19 cellular contexts compared by ENCODE assay signal in genomic region chr15:94177112-94177511, GRCh38. TPM values are rescaled to one million over a fixed set of nuclear protein-coding genes. Genes with fewer than 3 reads are reported as not detected.
DNase-seq lines count a peak whose midpoint lies in the region; ATAC-seq and TF ChIP-seq lines count a peak whose summit lies in the region.
"Had no signal": no experiment of that assay in that cellular context is flagged by ENCODE, and none has a peak within 500 bp of the region (broad histone marks: within the 10 kb centered on the region; RNA-seq: fewer than 3 reads in every experiment).

No MANE protein-coding gene starts in this region.

- no peak for DNase-seq in activated T-cell treated with anti-CD3 and anti-CD28 coated beads, Interleukin-2, amount 50 U/mL, for 72 hours
- DNase-seq in activated T-cell treated with anti-CD3 and anti-CD28 coated beads, Interleukin-2, amount 50 U/mL, for 48 hours, result no peak
- DNase-seq in OCI-M1 (lab: John Stamatoyannopoulos, UW) (peak; percentile 71), brain microvascular endothelial cell (peak; percentile 33), chondrocyte (ENCODE audit: low spot score) (no peak)
- DNase-seq in natural killer cell treated with Interleukin-12 subunit alpha and Interleukin-12 subunit beta and Interleukin-15 and Interleukin-18, amount 100 ng/mL, for 72 hours (ENCODE audit: low spot score), result no peak
- DNase-seq: activated CD4-positive, alpha-beta T cell treated with anti-CD3 and anti-CD28 coated beads for 4 hours; DMS 273 treated with DMSO at 0.1 percent for 48 hours; effector CD8-positive, alpha-beta T cell; KG1; midbrain; NCI-H1694; NCI-H524 treated with DMSO at 0.1 percent for 48 hours; small intestine; stomach; T-helper 17 cell had no signal

- H3K27ac Mint-ChIP-seq in activated T-cell treated with anti-CD3 and anti-CD28 coated beads, Interleukin-2, amount 50 U/mL, for 72 hours, result peak overlapping the region; percentile 49
- H3K27ac Mint-ChIP-seq in natural killer cell treated with Interleukin-12 subunit alpha and Interleukin-12 subunit beta and Interleukin-15 and Interleukin-18, amount 100 ng/mL, for 72 hours, result peak overlapping the region in 1 of 2 donors; percentile 50
- H3K27ac Mint-ChIP-seq in chondrocyte (ENCODE audit: unreplicated experiment), result no peak overlapping the region
- H3K27ac Mint-ChIP-seq: brain, T-helper 17 cell had no signal

- H3K4me3 Mint-ChIP-seq in activated T-cell treated with anti-CD3 and anti-CD28 coated beads, Interleukin-2, amount 50 U/mL, for 72 hours, result no peak overlapping the region
- peak overlapping the region; percentile 61 for H3K4me3 Mint-ChIP-seq in natural killer cell treated with Interleukin-12 subunit alpha and Interleukin-12 subunit beta and Interleukin-15 and Interleukin-18, amount 100 ng/mL, for 72 hours
- no peak overlapping the region for H3K4me3 Mint-ChIP-seq in chondrocyte (ENCODE audit: unreplicated experiment)
- H3K4me3 Mint-ChIP-seq: brain, T-helper 17 cell had no signal

- peaks cover 2 to 10% of the 10 kb centered on the region in 2 donors for H3K9me3 Mint-ChIP-seq in activated T-cell treated with anti-CD3 and anti-CD28 coated beads, Interleukin-2, amount 50 U/mL, for 72 hours
- H3K9me3 Mint-ChIP-seq in natural killer cell treated with Interleukin-12 subunit alpha and Interleukin-12 subunit beta and Interleukin-15 and Interleukin-18, amount 100 ng/mL, for 72 hours, result peaks cover 15% of the 10 kb centered on the region
- peaks cover 10% of the 10 kb centered on the region for H3K9me3 Mint-ChIP-seq in chondrocyte (ENCODE audit: low read depth)

- no peak for TF ChIP-seq CTCF in brain microvascular endothelial cell (IDR thresholded peaks at IDR 0.05; ENCODE audit: low read depth, low read length, missing control alignments)
- no peak for TF ChIP-seq CTCF in chondrocyte (IDR thresholded peaks at IDR 0.05)

- H3K27me3 Mint-ChIP-seq in activated T-cell treated with anti-CD3 and anti-CD28 coated beads, Interleukin-2, amount 50 U/mL, for 72 hours (ENCODE audit: low read depth), result peaks cover 12% of the 10 kb centered on the region
- H3K27me3 Mint-ChIP-seq in natural killer cell treated with Interleukin-12 subunit alpha and Interleukin-12 subunit beta and Interleukin-15 and Interleukin-18, amount 100 ng/mL, for 72 hours, result no peaks in the 10 kb centered on the region
- peaks cover 1% of the 10 kb centered on the region for H3K27me3 Mint-ChIP-seq in chondrocyte (ENCODE audit: low read depth)
- H3K27me3 Mint-ChIP-seq: brain had no signal

- H3K27me3 ChIP-seq in brain microvascular endothelial cell (replicated peaks), result no peaks in the 10 kb centered on the region
- H3K27me3 ChIP-seq: stomach had no signal

- ATAC-seq in activated T-cell treated with anti-CD3 and anti-CD28 coated beads, Interleukin-2, amount 50 U/mL, for 72 hours (replicated peaks in 1 of 2), result peak; percentile 39 to 49
- ATAC-seq in natural killer cell treated with Interleukin-12 subunit alpha and Interleukin-12 subunit beta and Interleukin-15 and Interleukin-18, amount 100 ng/mL, for 72 hours, result peak in 1 of 2 donors; percentile 62
- ATAC-seq in HG02610 (IDR thresholded peaks at IDR 0.05; ENCODE audit: unreplicated experiment), result no peak
- ATAC-seq in HG03159 (IDR thresholded peaks at IDR 0.05; ENCODE audit: unreplicated experiment), result no peak
- ATAC-seq: T-helper 17 cell had no signal

- peaks cover 27% of the 10 kb centered on the region for H3K4me1 Mint-ChIP-seq in activated T-cell treated with anti-CD3 and anti-CD28 coated beads, Interleukin-2, amount 50 U/mL, for 72 hours (ENCODE audit: low read depth)
- peaks cover 35 to 46% of the 10 kb centered on the region in 2 donors for H3K4me1 Mint-ChIP-seq in natural killer cell treated with Interleukin-12 subunit alpha and Interleukin-12 subunit beta and Interleukin-15 and Interleukin-18, amount 100 ng/mL, for 72 hours (ENCODE audit: low read depth in 2 of 2)
- no peaks in the 10 kb centered on the region for H3K4me1 Mint-ChIP-seq in chondrocyte (ENCODE audit: low read depth)
- H3K4me1 Mint-ChIP-seq: brain, T-helper 17 cell had no signal

- no peaks in the 10 kb centered on the region for H3K36me3 ChIP-seq in brain microvascular endothelial cell (replicated peaks)
- H3K36me3 ChIP-seq: stomach had no signal

- no peak overlapping the region for H3K4me3 ChIP-seq in brain microvascular endothelial cell (ENCODE audit: low read depth, low read length)
- H3K4me3 ChIP-seq: stomach had no signal

- in situ Hi-C loops in brain microvascular endothelial cell (cut with HindIII; ENCODE audit: low pct_ligation_motif_present, low sequenced_read_pairs), result no loop called here

- no peak overlapping the region for H3K27ac ChIP-seq in brain microvascular endothelial cell
- H3K27ac ChIP-seq: stomach had no signal

- peaks cover 9 to 11% of the 10 kb centered on the region in 2 donors for H3K36me3 Mint-ChIP-seq in activated T-cell treated with anti-CD3 and anti-CD28 coated beads, Interleukin-2, amount 50 U/mL, for 72 hours (ENCODE audit: insufficient read depth in 2 of 2)
- peaks cover 25% of the 10 kb centered on the region for H3K36me3 Mint-ChIP-seq in natural killer cell treated with Interleukin-12 subunit alpha and Interleukin-12 subunit beta and Interleukin-15 and Interleukin-18, amount 100 ng/mL, for 72 hours
- no peaks in the 10 kb centered on the region for H3K36me3 Mint-ChIP-seq in chondrocyte (ENCODE audit: low read depth)
- H3K36me3 Mint-ChIP-seq: brain had no signal

RNA-seq across cellular contexts. Expression of gene MCTP2, which starts 54.2 kb away (rescaled TPM):
- 100 to 1,000 TPM in 1 of 2 donors, 10 to 100 TPM in 1; 49.9 to 119 TPM for total RNA-seq in activated T-cell treated with anti-CD3 and anti-CD28 coated beads, Interleukin-2, amount 50 U/mL, for 72 hours
- total RNA-seq in natural killer cell treated with Interleukin-12 subunit alpha and Interleukin-12 subunit beta and Interleukin-15 and Interleukin-18, amount 100 ng/mL, for 72 hours, result 100 to 1,000 TPM; 262 to 344 TPM
- 3.6 to 4.5 TPM (median 4.0 TPM) in 3 replicates for total RNA-seq in chondrocyte

Comparison
In these comparisons a context has a peak if more than half of its experiments do, and no peak if none do; other contexts are left out.
1. ATAC-seq: peak in activated T-cell treated with anti-CD3 and anti-CD28 coated beads, Interleukin-2, amount 50 U/mL, for 72 hours (2 of 2); none in HG02610 (single experiment) and HG03159 (single experiment).
2. DNase-seq: peak in OCI-M1 (single experiment) and brain microvascular endothelial cell (single experiment); none in activated T-cell treated with anti-CD3 and anti-CD28 coated beads, Interleukin-2, amount 50 U/mL, for 72 hours (0 of 2), activated T-cell treated with anti-CD3 and anti-CD28 coated beads, Interleukin-2, amount 50 U/mL, for 48 hours (0 of 2), natural killer cell treated with Interleukin-12 subunit alpha and Interleukin-12 subunit beta and Interleukin-15 and Interleukin-18, amount 100 ng/mL, for 72 hours (single experiment) and chondrocyte (single experiment).